In the genomic region with DNA sequence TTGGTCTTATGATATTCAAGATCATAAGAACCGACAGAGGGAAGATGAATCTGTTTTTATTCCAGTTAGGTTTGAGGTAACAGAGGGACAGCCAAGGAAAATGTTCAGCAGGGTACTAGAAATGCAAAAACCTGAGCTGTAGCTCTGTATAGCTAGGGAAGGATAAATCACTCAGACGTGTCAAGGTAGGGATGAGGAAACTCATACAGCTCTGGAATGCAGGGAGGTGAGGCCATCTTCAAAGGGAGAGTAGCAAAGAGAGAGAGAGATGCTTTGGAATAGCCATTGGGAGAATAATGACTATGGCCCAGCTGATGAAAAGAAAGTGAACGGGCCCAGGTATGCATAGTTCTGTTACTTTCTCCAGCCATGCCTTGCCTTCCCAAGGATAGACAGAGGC, we compare ENCODE assay signal across 19 cellular contexts.
"Had no signal": no experiment of that assay in that cellular context is flagged by ENCODE, and none has a peak within 500 bp of the region (broad histone marks: within the 10 kb centered on the region; RNA-seq: fewer than 3 reads in every experiment).

No MANE protein-coding gene starts in this region.

- DNase-seq: caudate nucleus; colonic mucosa; effector CD4-positive, alpha-beta T cell; esophagus squamous epithelium; foreskin fibroblast; left cardiac atrium; mucosa of descending colon; naive thymus-derived CD8-positive, alpha-beta T cell; nucleus accumbens; pancreas; right cardiac atrium; small intestine; stimulated activated CD4-positive, alpha-beta T cell treated with anti-CD3 and anti-CD28 coated beads, Interleukin-2, amount 100 ng/mL, for 48 hours; stimulated activated CD8-positive, alpha-beta memory T cell treated with anti-CD3 and anti-CD28 coated beads, Interleukin-4, amount 100 ng/mL, for 48 hours; stimulated activated naive CD8-positive, alpha-beta T cell treated with anti-CD3 and anti-CD28 coated beads, Interleukin-15, Interleukin-2, amounts not matched to agents 100 U/mL and 50 U/mL, for 24 hours; thyroid gland had no signal

- H3K27ac ChIP-seq: colonic mucosa, esophagus squamous epithelium, hepatocyte, pancreas, suprapubic skin, thyroid gland had no signal

- ATAC-seq: left cardiac atrium; mucosa of descending colon; naive thymus-derived CD8-positive, alpha-beta T cell; pancreas; right cardiac atrium; stimulated activated effector memory CD8-positive, alpha-beta T cell treated with anti-CD3 and anti-CD28 coated beads, Interleukin-12 subunit alpha, Interleukin-12 subunit beta, amount 100 ng/mL, for 72 hours; stimulated activated naive CD8-positive, alpha-beta T cell treated with anti-CD3 and anti-CD28 coated beads, Interleukin-15, Interleukin-2, amounts not matched to agents 100 U/mL and 50 U/mL, for 24 hours had no signal
